Comparison of ENCODE assay signal across 19 cellular contexts in genomic region chr12:79590751-79591150, GRCh38.
DNase-seq lines count a peak whose midpoint lies in the region; ATAC-seq and TF ChIP-seq lines count a peak whose summit lies in the region.
"Had no signal": no experiment of that assay in that cellular context is flagged by ENCODE, and none has a peak within 500 bp of the region (broad histone marks: within the 10 kb centered on the region; RNA-seq: fewer than 3 reads in every experiment).

No MANE protein-coding gene starts in this region.

- no peak for TF ChIP-seq POLR2A in IMR-90 (IDR thresholded peaks at IDR 0.05; ENCODE audit: low read depth, low read length)
- no peak for TF ChIP-seq POLR2A in right lobe of liver (IDR thresholded peaks at IDR 0.05)

- no peak overlapping the region for H3K14ac ChIP-seq in IMR-90 (replicated peaks; ENCODE audit: low read depth, low read length)

- no peak for DNase-seq in GM23338 (ENCODE audit: low spot score)
- no peak for DNase-seq in IMR-90
- DNase-seq in WTC11 (ENCODE audit: low spot score): no peak
- no peak for DNase-seq in right lobe of liver
- DNase-seq in H7: no peak
- no peak for DNase-seq in kidney tubule cell (ENCODE audit: low spot score)
- DNase-seq in NOMO-1 treated with DMSO at 0.1 percent for 48 hours (lab: John Stamatoyannopoulos, UW; ENCODE audit: unreplicated experiment): no peak
- DNase-seq in AG08395 (ENCODE audit: low spot score): no peak
- DNase-seq: AML-193; BE2C; Calu3; CD4-positive, alpha-beta T cell; CD8-positive, alpha-beta memory T cell; DMS53; DMS79 treated with DMSO at 0.1 percent for 48 hours; GF-D8 had no signal

- no peak overlapping the region for H2AK5ac ChIP-seq in IMR-90 (ENCODE audit: low read depth, low read length)

- no peak overlapping the region for H3K56ac ChIP-seq in IMR-90 (ENCODE audit: extremely low read depth, insufficient read depth, low read length)

- in situ Hi-C loops in IMR-90 (cut with MboI; ENCODE audit: low sequenced_read_pairs): no loop called here

- no peak overlapping the region for H2BK20ac ChIP-seq in IMR-90 (ENCODE audit: low read depth, low read length)

- TSS peak; percentile 31 for BruUV-seq in IMR-90 (replicated peaks; lab: Mats Ljungman, UMichigan)

- H3K27me3 Mint-ChIP-seq in GM23338 (ENCODE audit: insufficient read depth, low read depth, poor library complexity) (no peaks in the 10 kb centered on the region), WTC11 (ENCODE audit: low read depth) (no peaks in the 10 kb centered on the region)
- H3K27me3 Mint-ChIP-seq: CD4-positive, alpha-beta T cell; CD8-positive, alpha-beta memory T cell had no signal

- H3K27me3 ChIP-seq in GM23338 (ENCODE audit: insufficient read depth) (no peaks in the 10 kb centered on the region), IMR-90 (ENCODE audit: control insufficient read depth, insufficient read depth, low read length) (no peaks in the 10 kb centered on the region), right lobe of liver (no peaks in the 10 kb centered on the region), H7 (ENCODE audit: control insufficient read depth, insufficient read depth, low read length) (no peaks in the 10 kb centered on the region)
- H3K27me3 ChIP-seq: BLaER1 treated with 17β-estradiol and CSF1 and Interleukin-3, amounts not matched to agents 10 nM and 100 nM had no signal

- H3K4me1 ChIP-seq in GM23338 (ENCODE audit: insufficient read depth): no peaks in the 10 kb centered on the region
- peaks cover 1% of the 10 kb centered on the region; the same call in 1 of the 2 replicates for H3K4me1 ChIP-seq in IMR-90 (ENCODE audit: control insufficient read depth, insufficient read depth, low read length)
- peaks cover 0 to 9% (median 4%) of the 10 kb centered on the region in 4 donors for H3K4me1 ChIP-seq in right lobe of liver
- H3K4me1 ChIP-seq: BE2C; BLaER1 treated with 17β-estradiol and CSF1 and Interleukin-3, amounts not matched to agents 10 nM and 100 nM; HAP-1 had no signal

- no peaks in the 10 kb centered on the region for H3F3A ChIP-seq in GM23338 (replicated peaks; ENCODE audit: low read depth)

- H3K4me3 ChIP-seq in GM23338 (no peak overlapping the region), IMR-90 (ENCODE audit: insufficient read depth, low read depth, low read length) (no peak overlapping the region), right lobe of liver (no peak overlapping the region), H7 (ENCODE audit: insufficient read depth, low read depth, low read length) (no peak overlapping the region)
- H3K4me3 ChIP-seq: BLaER1 treated with 17β-estradiol and CSF1 and Interleukin-3, amounts not matched to agents 10 nM and 100 nM; HAP-1 had no signal

- no peaks in the 10 kb centered on the region for H3K9me3 Mint-ChIP-seq in GM23338
- H3K9me3 Mint-ChIP-seq in WTC11: no peaks in the 10 kb centered on the region
- H3K9me3 Mint-ChIP-seq: CD14-positive monocyte; CD4-positive, alpha-beta T cell; CD8-positive, alpha-beta memory T cell had no signal

- no peak overlapping the region for H3K9ac ChIP-seq in IMR-90 (ENCODE audit: low read depth, low read length)
- H3K9ac ChIP-seq: BLaER1 treated with 17β-estradiol and CSF1 and Interleukin-3, amounts not matched to agents 10 nM and 100 nM had no signal

- no peaks in the 10 kb centered on the region for H3K9me2 ChIP-seq in GM23338 (ENCODE audit: insufficient read depth)

- TF ChIP-seq RAD21 in IMR-90 (IDR thresholded peaks at IDR 0.05; ENCODE audit: low read length): no peak

- peaks cover 8% of the 10 kb centered on the region; the same call in 1 of the 2 replicates for H3K36me3 ChIP-seq in GM23338 (ENCODE audit: insufficient read depth)
- no peaks in the 10 kb centered on the region; the same call in 1 of the 2 replicates for H3K36me3 ChIP-seq in IMR-90 (ENCODE audit: control insufficient read depth, insufficient read depth, low read length)
- H3K36me3 ChIP-seq in right lobe of liver: no peaks in the 10 kb centered on the region
- peaks cover 3% of the 10 kb centered on the region; the same call in 1 of the 2 replicates for H3K36me3 ChIP-seq in H7 (replicated peaks; ENCODE audit: control insufficient read depth, insufficient read depth, low read length)
- H3K36me3 ChIP-seq: BE2C had no signal

- no peak overlapping the region for H2AK9ac ChIP-seq in IMR-90 (replicated peaks; ENCODE audit: low read depth, low read length, poor library complexity)

- H3K9me3 ChIP-seq in IMR-90 (ENCODE audit: control insufficient read depth, insufficient read depth, low read length) (no peaks in the 10 kb centered on the region), right lobe of liver (no peaks in the 10 kb centered on the region)
- H3K9me3 ChIP-seq: BE2C; BLaER1 treated with 17β-estradiol and CSF1 and Interleukin-3, amounts not matched to agents 10 nM and 100 nM; HAP-1 had no signal

- no peak overlapping the region for H4K91ac ChIP-seq in IMR-90 (ENCODE audit: insufficient read depth, low read depth, low read length)

- intact Hi-C loops in IMR-90 (cut with micrococcal nuclease) (no loop called here), right lobe of liver (cut with DNase I) (no loop called here)

- H3K27ac ChIP-seq in GM23338 (ENCODE audit: low read depth): peak overlapping the region; percentile 61; the same call in 1 of the 2 replicates
- no peak overlapping the region for H3K27ac ChIP-seq in IMR-90 (ENCODE audit: insufficient read depth, low read length)
- H3K27ac ChIP-seq in right lobe of liver: peak overlapping the region in 1 of 3 donors; percentile 20
- H3K27ac ChIP-seq: BLaER1 treated with 17β-estradiol and CSF1 and Interleukin-3, amounts not matched to agents 10 nM and 100 nM had no signal

- CTCF ChIA-PET in IMR-90 (lab: Yijun Ruan, JAX): no interaction called here
- CTCF ChIA-PET in WTC11 (lab: Charles Lee): no interaction called here

- peaks cover 4% of the 10 kb centered on the region; the same call in 1 of the 2 replicates for H3K79me2 ChIP-seq in GM23338 (replicated peaks; ENCODE audit: insufficient read depth)

- peaks cover 53% of the 10 kb centered on the region for H3K36me3 Mint-ChIP-seq in GM23338 (ENCODE audit: low read depth)
- peaks cover 43% of the 10 kb centered on the region for H3K36me3 Mint-ChIP-seq in WTC11
- H3K36me3 Mint-ChIP-seq: CD14-positive monocyte; CD8-positive, alpha-beta memory T cell had no signal

- POLR2A ChIA-PET in IMR-90 (lab: Charles Lee; ENCODE audit: unreplicated experiment) (no interaction called here), WTC11 (lab: Charles Lee) (interaction anchor here (1.0 kb wide), 1 partner anchor 9 kb away, joined by 6 read pairs; no protein-coding TSS in a partner anchor)

- H3K27ac Mint-ChIP-seq in GM23338 (no peak overlapping the region), WTC11 (peak overlapping the region; percentile 36; the same call in 1 of the 2 replicates)
- H3K27ac Mint-ChIP-seq: CD14-positive monocyte; CD4-positive, alpha-beta T cell; CD8-positive, alpha-beta memory T cell had no signal

- H3K4me1 Mint-ChIP-seq in GM23338: no peaks in the 10 kb centered on the region
- H3K4me1 Mint-ChIP-seq in WTC11: no peaks in the 10 kb centered on the region
- H3K4me1 Mint-ChIP-seq: CD14-positive monocyte; CD8-positive, alpha-beta memory T cell had no signal

- H2BK15ac ChIP-seq in IMR-90 (ENCODE audit: low read depth, low read length): no peak overlapping the region

- WGBS in IMR-90 (ENCODE audit: extremely low coverage in 2 of 2, insufficient read length in 1 of 2), 2 experiments: no CpG with 5 or more reads among the region's 2 CpGs
- WGBS in right lobe of liver (ENCODE audit: insufficient coverage, low coverage, low lambda C conversion rate, missing lambda C conversion rate): 34% methylated on average over 2 of the region's 2 CpGs

- H3K18ac ChIP-seq in IMR-90 (ENCODE audit: low read depth, low read length): no peak overlapping the region

- H2AFZ ChIP-seq in GM23338 (no peak overlapping the region), IMR-90 (replicated peaks; ENCODE audit: low read length, poor library complexity) (no peak overlapping the region)

- H4K20me1 ChIP-seq in GM23338 (replicated peaks; ENCODE audit: insufficient read depth): 0 out of 2 replicates have a peak, but pooled peaks cover 4% of the 10 kb centered on the region
- H4K20me1 ChIP-seq in IMR-90 (ENCODE audit: insufficient read depth, low read length): no peaks in the 10 kb centered on the region
- H4K20me1 ChIP-seq: BLaER1 treated with 17β-estradiol and CSF1 and Interleukin-3, amounts not matched to agents 10 nM and 100 nM had no signal

- H3K79me1 ChIP-seq in IMR-90 (ENCODE audit: low read depth in 1 of 2, low read length in 2 of 2): peaks cover 8 to 9% of the 10 kb centered on the region in 2 experiments; a peak in 3 of 4 replicates

- no peak for TF ChIP-seq CTCF in GM23338 (conservative IDR thresholded peaks at IDR 0.05; ENCODE audit: low read depth in 2 of 2)
- no peak for TF ChIP-seq CTCF in IMR-90 (conservative IDR thresholded peaks at IDR 0.05; ENCODE audit: low read depth, low read length)
- TF ChIP-seq CTCF in WTC11 (IDR thresholded peaks at IDR 0.05): no peak
- no peak for TF ChIP-seq CTCF in right lobe of liver (IDR thresholded peaks at IDR 0.05)

- no peak overlapping the region for H3K4me3 Mint-ChIP-seq in GM23338
- H3K4me3 Mint-ChIP-seq in WTC11: no peak overlapping the region
- H3K4me3 Mint-ChIP-seq: CD14-positive monocyte; CD4-positive, alpha-beta T cell; CD8-positive, alpha-beta memory T cell had no signal

- H3K9me1 ChIP-seq in IMR-90 (ENCODE audit: insufficient read depth, low read length): peaks cover 4% of the 10 kb centered on the region; the same call in 1 of the 2 replicates

- H3K4me2 ChIP-seq in GM23338 (no peak overlapping the region), IMR-90 (ENCODE audit: low read depth, low read length) (no peak overlapping the region)
- H3K4me2 ChIP-seq: BLaER1 treated with 17β-estradiol and CSF1 and Interleukin-3, amounts not matched to agents 10 nM and 100 nM had no signal

- no peak for ATAC-seq in GM23338
- no peak for ATAC-seq in IMR-90 (ENCODE audit: low read depth)
- no peak for ATAC-seq in WTC11
- ATAC-seq in right lobe of liver: peak; percentile 21 to 62 (median 50)

- 0 out of 2 replicates have a peak overlapping the region, but pooled peaks have one; percentile 74 for H4K5ac ChIP-seq in IMR-90 (ENCODE audit: low read depth, low read length)

- H4K8ac ChIP-seq in IMR-90 (ENCODE audit: low read depth in 2 of 2, low read length in 2 of 2): no peak overlapping the region

- no peak overlapping the region for H2BK5ac ChIP-seq in IMR-90 (ENCODE audit: low read depth, low read length, poor library complexity, severe bottlenecking)

- peak overlapping the region; percentile 73; the same call in 1 of the 2 replicates for H3K23ac ChIP-seq in IMR-90 (ENCODE audit: low read depth, low read length)

- H3K4ac ChIP-seq in IMR-90 (ENCODE audit: low read depth, low read length): no peak overlapping the region

- dilution Hi-C loops in IMR-90 (cut with HindIII; ENCODE audit: low sequenced_read_pairs, unreplicated experiment): no loop called here

- no peak overlapping the region for H2BK120ac ChIP-seq in IMR-90 (ENCODE audit: low read depth, low read length)

TF ChIP-seq in GM23338, 12 proteins besides CTCF, POLR2A, EP300 and RAD21 (continues in another document):
- no peak for TF ChIP-seq JUNB (IDR thresholded peaks at IDR 0.05; ENCODE audit: unreplicated experiment)

TF ChIP-seq in IMR-90, 13 proteins besides CTCF, POLR2A, EP300 and RAD21 (continues in another document):
- TF ChIP-seq MXI1 (IDR thresholded peaks at IDR 0.05; ENCODE audit: borderline replicate concordance, low read depth, low read length): no peak

TF ChIP-seq in WTC11, 78 proteins besides CTCF, POLR2A, EP300 and RAD21 (continues in another document):
- no peak for TF ChIP-seq KAT7 (CRISPR knock-in tag; IDR thresholded peaks at IDR 0.05; ENCODE audit: borderline replicate concordance)

Comparison
In these comparisons a context has a peak if more than half of its experiments do, and no peak if none do; other contexts are left out.
1. ATAC-seq: peak in right lobe of liver (4 of 4); none in GM23338 (single experiment), IMR-90 (single experiment) and WTC11 (single experiment).